8 cellular contexts compared by ENCODE assay signal in the genomic region with DNA sequence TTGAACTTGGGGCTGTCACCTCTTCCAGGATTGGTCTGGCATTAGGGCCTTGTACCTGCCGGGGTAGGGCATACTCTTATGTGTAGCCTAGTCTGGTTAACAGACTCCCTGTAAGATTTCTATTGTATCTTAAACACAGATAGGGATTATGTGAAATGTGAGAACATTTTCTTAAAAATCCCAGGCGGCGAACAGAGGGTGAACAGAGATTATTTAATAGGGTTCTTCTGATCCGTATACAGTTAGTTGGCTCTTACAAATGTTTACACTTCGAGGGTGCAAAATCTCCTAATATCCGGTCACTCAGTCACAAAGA. TPM values are rescaled to one million over a fixed set of nuclear protein-coding genes. Genes with fewer than 3 reads are reported as not detected.
DNase-seq lines count a peak whose midpoint lies in the region; ATAC-seq, FAIRE-seq and TF ChIP-seq lines count a peak whose summit lies in the region.

No MANE protein-coding gene starts in this region.

- no peaks in the 10 kb centered on the region for H4K20me1 ChIP-seq in keratinocyte (ENCODE audit: control insufficient read depth, extremely low read depth, insufficient read depth, low read length)

- H3K9me1 ChIP-seq in keratinocyte (ENCODE audit: control insufficient read depth, extremely low read depth, insufficient read depth, low read length): no peaks in the 10 kb centered on the region

- H3K36me3 ChIP-seq in keratinocyte (ENCODE audit: control insufficient read depth in 2 of 2, extremely low read depth in 1 of 2, insufficient read depth in 2 of 2, low read length in 2 of 2): no peaks in the 10 kb centered on the region

- peak overlapping the region; percentile 78 for H3K4me2 ChIP-seq in keratinocyte (ENCODE audit: control insufficient read depth, extremely low read depth, insufficient read depth, low read depth, low read length)

- dilution Hi-C loops in keratinocyte (cut with MboI; ENCODE audit: extremely low pct_ligation_motif_present, low sequenced_read_pairs): no loop called here

- CTCF ChIA-PET in activated CD4-positive, alpha-beta T cell treated with anti-CD3 and anti-CD28 coated beads for 36 hours (lab: Charles Lee): interaction anchor here (1.0 to 4.1 kb wide), 5 partner anchors 11 to 140 kb away, joined by 3 to 13 read pairs (median 5); no protein-coding TSS in a partner anchor

- intact Hi-C loops in activated CD4-positive, alpha-beta T cell treated with anti-CD3 and anti-CD28 coated beads for 36 hours (cut with DNase I, micrococcal nuclease): loop anchor here (1.0 to 10.0 kb wide), 11 partner anchors 43 to 857 kb away; a partner anchor contains a TSS
- intact Hi-C loops in activated T-helper 2 cell treated with anti-CD3 and anti-CD28 coated beads, Interferon-gamma antibody, Interleukin-2, Interleukin-4, amounts not matched to agents 10 μg/mL and 5 μg/mL and 100 μg/mL, durations not matched to agents 14 hours and 24 hours and 36 hours (cut with micrococcal nuclease): loop anchor here (1.0 to 10.0 kb wide), 7 partner anchors 43 to 583 kb away; no protein-coding TSS in a partner anchor

- H3K27me3 Mint-ChIP-seq in activated CD4-positive, alpha-beta T cell treated with anti-CD3 and anti-CD28 coated beads for 36 hours: no peaks in the 10 kb centered on the region
- H3K27me3 Mint-ChIP-seq in activated T-helper 2 cell treated with anti-CD3 and anti-CD28 coated beads, Interferon-gamma antibody, Interleukin-2, Interleukin-4, amounts not matched to agents 10 μg/mL and 5 μg/mL and 100 μg/mL, durations not matched to agents 14 hours and 24 hours and 36 hours (ENCODE audit: low read depth): peaks cover 7% of the 10 kb centered on the region

- H2AFZ ChIP-seq in keratinocyte (ENCODE audit: control insufficient read depth, low read length): no peak overlapping the region

- H3K79me2 ChIP-seq in keratinocyte (ENCODE audit: control insufficient read depth, insufficient read depth, low read length): no peaks in the 10 kb centered on the region

- ATAC-seq in activated CD4-positive, alpha-beta T cell treated with anti-CD3 and anti-CD28 coated beads for 36 hours: peak; percentile 45
- peak; percentile 29 for ATAC-seq in HG03045 (IDR thresholded peaks at IDR 0.05; ENCODE audit: unreplicated experiment)

- no peak for TF ChIP-seq CTCF in keratinocyte (optimal IDR thresholded peaks at IDR 0.05 in 1 of 3, IDR thresholded peaks at IDR 0.05 in 1 of 3, conservative IDR thresholded peaks at IDR 0.05 in 1 of 3; ENCODE audit: extremely low read depth in 1 of 3, insufficient read depth in 2 of 3, low read length in 3 of 3)

- H3K27ac Mint-ChIP-seq in activated CD4-positive, alpha-beta T cell treated with anti-CD3 and anti-CD28 coated beads for 36 hours: peak overlapping the region; percentile 98
- H3K27ac Mint-ChIP-seq in activated T-helper 2 cell treated with anti-CD3 and anti-CD28 coated beads, Interferon-gamma antibody, Interleukin-2, Interleukin-4, amounts not matched to agents 10 μg/mL and 5 μg/mL and 100 μg/mL, durations not matched to agents 14 hours and 24 hours and 36 hours: peak overlapping the region; percentile 80

- no peaks in the 10 kb centered on the region for H3K36me3 Mint-ChIP-seq in activated CD4-positive, alpha-beta T cell treated with anti-CD3 and anti-CD28 coated beads for 36 hours (ENCODE audit: low read depth)
- peaks cover 5% of the 10 kb centered on the region for H3K36me3 Mint-ChIP-seq in activated T-helper 2 cell treated with anti-CD3 and anti-CD28 coated beads, Interferon-gamma antibody, Interleukin-2, Interleukin-4, amounts not matched to agents 10 μg/mL and 5 μg/mL and 100 μg/mL, durations not matched to agents 14 hours and 24 hours and 36 hours (ENCODE audit: low read depth)

- H3K27ac ChIP-seq in keratinocyte (ENCODE audit: control insufficient read depth, insufficient read depth, low read length): no peak overlapping the region
- peak overlapping the region; percentile 23 for H3K27ac ChIP-seq in temporal lobe (ENCODE audit: low read depth, low read length)

- peaks cover 19% of the 10 kb centered on the region for H3K27me3 ChIP-seq in keratinocyte (ENCODE audit: control insufficient read depth, extremely low read depth, insufficient read depth, low read length)

- FAIRE-seq in keratinocyte (lab: Jason Lieb, UNC): no peak

- peaks cover 34% of the 10 kb centered on the region for H3K4me1 Mint-ChIP-seq in activated CD4-positive, alpha-beta T cell treated with anti-CD3 and anti-CD28 coated beads for 36 hours
- peaks cover 48% of the 10 kb centered on the region for H3K4me1 Mint-ChIP-seq in activated T-helper 2 cell treated with anti-CD3 and anti-CD28 coated beads, Interferon-gamma antibody, Interleukin-2, Interleukin-4, amounts not matched to agents 10 μg/mL and 5 μg/mL and 100 μg/mL, durations not matched to agents 14 hours and 24 hours and 36 hours (ENCODE audit: low read depth)

- H3K4me3 ChIP-seq in keratinocyte (ENCODE audit: control insufficient read depth in 2 of 3, extremely low read depth in 1 of 3, insufficient read depth in 2 of 3, low read depth in 1 of 3, low read length in 3 of 3): peak overlapping the region in 1 of 3 experiments; percentile 41

- H3K4me1 ChIP-seq in keratinocyte (ENCODE audit: control insufficient read depth, extremely low read depth, insufficient read depth, low read length): peaks cover 4% of the 10 kb centered on the region

- DNase-seq in activated CD4-positive, alpha-beta T cell treated with anti-CD3 and anti-CD28 coated beads for 36 hours: no peak
- DNase-seq in activated CD4-positive, alpha-beta T cell treated with anti-CD3 and anti-CD28 coated beads, Interleukin-2, amount 50 U/mL, for 4 hours: no peak
- no peak for DNase-seq in activated T-helper 2 cell treated with anti-CD3 and anti-CD28 coated beads, Interferon-gamma antibody, Interleukin-2, Interleukin-4, amounts not matched to agents 10 μg/mL and 5 μg/mL and 100 μg/mL, durations not matched to agents 14 hours and 24 hours and 36 hours (ENCODE audit: low spot score)
- DNase-seq in keratinocyte (ENCODE audit: low read depth, low spot score) (no peak), glomerular visceral epithelial cell (ENCODE audit: extremely low spot score) (no peak)
- no peak for DNase-seq in effector CD8-positive, alpha-beta T cell (lab: John Stamatoyannopoulos, UW)

- POLR2A ChIA-PET in activated CD4-positive, alpha-beta T cell treated with anti-CD3 and anti-CD28 coated beads for 36 hours (lab: Charles Lee): interaction anchor here (0.6 to 1.1 kb wide), 2 partner anchors 11 to 289 kb away, joined by 3 to 4 read pairs; no protein-coding TSS in a partner anchor

- H3K9me3 ChIP-seq in keratinocyte (ENCODE audit: control insufficient read depth, low read depth, low read length): no peaks in the 10 kb centered on the region

- H3K4me3 Mint-ChIP-seq in activated CD4-positive, alpha-beta T cell treated with anti-CD3 and anti-CD28 coated beads for 36 hours: peak overlapping the region; percentile 93
- peak overlapping the region; percentile 90 for H3K4me3 Mint-ChIP-seq in activated T-helper 2 cell treated with anti-CD3 and anti-CD28 coated beads, Interferon-gamma antibody, Interleukin-2, Interleukin-4, amounts not matched to agents 10 μg/mL and 5 μg/mL and 100 μg/mL, durations not matched to agents 14 hours and 24 hours and 36 hours (ENCODE audit: low read depth)

- H3K9me3 Mint-ChIP-seq in activated CD4-positive, alpha-beta T cell treated with anti-CD3 and anti-CD28 coated beads for 36 hours (ENCODE audit: low read depth): no peaks in the 10 kb centered on the region
- H3K9me3 Mint-ChIP-seq in activated T-helper 2 cell treated with anti-CD3 and anti-CD28 coated beads, Interferon-gamma antibody, Interleukin-2, Interleukin-4, amounts not matched to agents 10 μg/mL and 5 μg/mL and 100 μg/mL, durations not matched to agents 14 hours and 24 hours and 36 hours: no peaks in the 10 kb centered on the region

- H3K9ac ChIP-seq in keratinocyte (ENCODE audit: control insufficient read depth, extremely low read depth, insufficient read depth, low read length): no peak overlapping the region

RNA-seq across cellular contexts. Expression of a gene that starts 0.8 kb away (rescaled TPM):
- 10 to 100 TPM; 12.5 to 15.0 TPM for total RNA-seq in activated CD4-positive, alpha-beta T cell treated with anti-CD3 and anti-CD28 coated beads for 36 hours
- 12.5 and 12.8 TPM in 2 replicates for total RNA-seq in activated T-helper 2 cell treated with anti-CD3 and anti-CD28 coated beads, Interferon-gamma antibody, Interleukin-2, Interleukin-4, amounts not matched to agents 10 μg/mL and 5 μg/mL and 100 μg/mL, durations not matched to agents 14 hours and 24 hours and 36 hours
- polyA plus RNA-seq in keratinocyte: 0.11 to 0.20 TPM (median 0.12 TPM) in 3 replicates
- polyA plus RNA-seq in keratinocyte (2011; ENCODE audit: low read depth): not detected
- polyA plus RNA-seq in keratinocyte (2011; cell fraction: cytosol; rRNA removed): 0.12 and 0.13 TPM in 2 replicates
- 0.17 and 0.20 TPM in 2 replicates for polyA plus RNA-seq in keratinocyte (2011; cell fraction: nucleus; rRNA removed)
- 0.11 TPM in 1 of 2 replicates, not detected in the other for polyA plus RNA-seq in keratinocyte (2012; ENCODE audit: low replicate concordance)
- polyA minus RNA-seq in keratinocyte: 0.03 to 0.51 TPM in 2 of 3 replicates, not detected in the other
- polyA minus RNA-seq in keratinocyte (2011; cell fraction: cytosol; rRNA and poly(A)+ RNA removed): not detected
- polyA minus RNA-seq in keratinocyte (2011; cell fraction: nucleus; rRNA and poly(A)+ RNA removed): 0.21 and 0.47 TPM in 2 replicates
- total RNA-seq in temporal lobe: 73.0 TPM
